18 cellular contexts compared by ENCODE assay signal in the genomic region with DNA sequence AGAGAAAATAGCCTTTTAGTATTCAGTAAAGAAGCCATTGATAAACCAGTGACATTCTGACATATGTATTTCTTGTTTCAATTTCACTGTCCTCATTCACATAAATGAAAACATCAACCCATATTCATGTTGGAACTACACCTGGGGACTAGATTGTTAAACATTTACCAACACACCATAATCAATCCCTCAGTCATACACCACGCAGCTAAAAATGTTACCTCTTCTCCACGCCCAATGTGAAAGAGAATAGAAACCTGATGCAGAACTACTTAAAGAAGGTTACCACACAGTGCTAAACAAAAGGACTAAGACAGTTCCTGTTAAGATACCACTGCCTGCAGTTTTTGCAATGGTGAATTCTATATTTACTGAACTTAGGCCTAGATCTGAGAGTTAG.
A peak's percentile ranks its signal among the peaks of the same experiment; 100 is the strongest.
DNase-seq lines count a peak whose midpoint lies in the region; ATAC-seq and TF ChIP-seq lines count a peak whose summit lies in the region.
"Had no signal": no experiment of that assay in that cellular context is flagged by ENCODE, and none has a peak within 500 bp of the region (broad histone marks: within the 10 kb centered on the region; RNA-seq: fewer than 3 reads in every experiment).

No MANE protein-coding gene starts in this region.

- DNase-seq in DMS 273 treated with DMSO at 0.1 percent for 48 hours (lab: John Stamatoyannopoulos, UW) (no peak), GM20000 (ENCODE audit: low spot score) (no peak), NCI-H748 treated with DMSO at 0.1 percent for 48 hours (lab: John Stamatoyannopoulos, UW) (no peak), NCI-H526 (lab: John Stamatoyannopoulos, UW) (no peak)
- DNase-seq: activated CD4-positive, CD25-positive, alpha-beta regulatory T cell treated with anti-CD3 and anti-CD28 coated beads, Interleukin-2, amount 50 U/mL, for 72 hours; activated naive CD4-positive, alpha-beta T cell treated with anti-CD3 and anti-CD28 coated beads, Interleukin-2, amount 10 ng/mL, durations not matched to agents 7 days and 5 days; dermis blood vessel endothelial cell; heart right ventricle; KG1; kidney glomerular epithelial cell; mucosa of descending colon; NCI-H1417 treated with DMSO at 0.1 percent for 48 hours; SHP77; sigmoid colon had no signal

- no peak for TF ChIP-seq CTCF in GM20000 (IDR thresholded peaks at IDR 0.05; ENCODE audit: extremely low read depth, missing control alignments)

- peak; percentile 94 for ATAC-seq in GM18520 (IDR thresholded peaks at IDR 0.05; ENCODE audit: unreplicated experiment)
- ATAC-seq in GM21381 (IDR thresholded peaks at IDR 0.05; ENCODE audit: unreplicated experiment), result peak; percentile 83
- ATAC-seq in HG02870 (IDR thresholded peaks at IDR 0.05; ENCODE audit: unreplicated experiment), result peak; percentile 55
- ATAC-seq in HG03457 (IDR thresholded peaks at IDR 0.05; ENCODE audit: unreplicated experiment), result peak; percentile 81
- ATAC-seq: heart right ventricle, mucosa of descending colon had no signal
